In the genomic region with DNA sequence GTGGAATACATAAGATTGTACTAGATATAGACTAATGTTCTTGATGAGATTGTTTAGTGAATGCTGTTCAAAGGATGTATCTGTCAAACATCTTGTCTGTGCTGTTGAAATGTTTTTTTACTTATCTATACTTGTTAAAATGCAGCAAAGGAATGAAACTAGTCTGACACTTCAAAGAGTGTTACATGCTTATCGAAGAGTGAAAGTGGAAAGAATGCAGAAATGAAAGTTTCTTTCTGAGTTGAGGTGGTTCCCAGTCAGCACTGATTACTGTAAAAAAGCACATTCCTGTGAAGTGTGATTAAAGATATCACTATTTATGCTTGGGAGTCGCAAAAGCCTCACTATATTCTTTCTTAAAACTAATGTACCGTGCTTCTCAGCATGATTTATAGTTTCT, we compare ENCODE assay signal across 10 cellular contexts.
DNase-seq lines count a peak whose midpoint lies in the region; ATAC-seq and TF ChIP-seq lines count a peak whose summit lies in the region.
"Had no signal": no experiment of that assay in that cellular context is flagged by ENCODE, and none has a peak within 500 bp of the region (broad histone marks: within the 10 kb centered on the region; RNA-seq: fewer than 3 reads in every experiment).

No MANE protein-coding gene starts in this region.

- H3K4me3 ChIP-seq in GM12865 (ENCODE audit: low read depth, low read length): no peak overlapping the region
- H3K4me3 ChIP-seq: neural progenitor cell had no signal

- ATAC-seq in GM19468 (IDR thresholded peaks at IDR 0.05; ENCODE audit: extremely low read depth, unreplicated experiment) (peak; percentile 91), HG03045 (IDR thresholded peaks at IDR 0.05; ENCODE audit: unreplicated experiment) (peak; percentile 95), HG03460 (IDR thresholded peaks at IDR 0.05; ENCODE audit: unreplicated experiment) (no peak)
- ATAC-seq in activated naive CD8-positive, alpha-beta T cell treated with anti-CD3 and anti-CD28 coated beads, Interleukin-2, amount 50 U/mL, for 24 hours: peak; percentile 71

- H3K9me3 Mint-ChIP-seq in activated naive CD8-positive, alpha-beta T cell treated with anti-CD3 and anti-CD28 coated beads, Interleukin-2, amount 50 U/mL, for 24 hours: peaks cover 3% of the 10 kb centered on the region
- H3K9me3 Mint-ChIP-seq: activated CD4-positive, alpha-beta memory T cell treated with anti-CD3 and anti-CD28 coated beads, Interleukin-2, amount 10 ng/mL, durations not matched to agents 7 days and 5 days; neural progenitor cell had no signal

- H3K36me3 Mint-ChIP-seq in activated naive CD8-positive, alpha-beta T cell treated with anti-CD3 and anti-CD28 coated beads, Interleukin-2, amount 50 U/mL, for 24 hours (ENCODE audit: low read depth): no peaks in the 10 kb centered on the region
- H3K36me3 Mint-ChIP-seq: neural progenitor cell had no signal

- TF ChIP-seq CTCF in GM12865 (IDR thresholded peaks at IDR 0.05; ENCODE audit: insufficient read depth, low read depth, low read length, missing control alignments): no peak

- no peak overlapping the region for H3K4me3 Mint-ChIP-seq in activated naive CD8-positive, alpha-beta T cell treated with anti-CD3 and anti-CD28 coated beads, Interleukin-2, amount 50 U/mL, for 24 hours
- H3K4me3 Mint-ChIP-seq: activated CD4-positive, alpha-beta memory T cell treated with anti-CD3 and anti-CD28 coated beads, Interleukin-2, amount 10 ng/mL, durations not matched to agents 7 days and 5 days; neural progenitor cell had no signal

- H3K4me1 Mint-ChIP-seq in activated naive CD8-positive, alpha-beta T cell treated with anti-CD3 and anti-CD28 coated beads, Interleukin-2, amount 50 U/mL, for 24 hours: peaks cover 5% of the 10 kb centered on the region
- H3K4me1 Mint-ChIP-seq: activated CD4-positive, alpha-beta memory T cell treated with anti-CD3 and anti-CD28 coated beads, Interleukin-2, amount 10 ng/mL, durations not matched to agents 7 days and 5 days; neural progenitor cell had no signal

- H3K27ac Mint-ChIP-seq in activated naive CD8-positive, alpha-beta T cell treated with anti-CD3 and anti-CD28 coated beads, Interleukin-2, amount 50 U/mL, for 24 hours: no peak overlapping the region
- H3K27ac Mint-ChIP-seq: activated CD4-positive, alpha-beta memory T cell treated with anti-CD3 and anti-CD28 coated beads, Interleukin-2, amount 10 ng/mL, durations not matched to agents 7 days and 5 days; neural progenitor cell had no signal

- no peaks in the 10 kb centered on the region for H3K27me3 Mint-ChIP-seq in activated naive CD8-positive, alpha-beta T cell treated with anti-CD3 and anti-CD28 coated beads, Interleukin-2, amount 50 U/mL, for 24 hours
- H3K27me3 Mint-ChIP-seq: activated CD4-positive, alpha-beta memory T cell treated with anti-CD3 and anti-CD28 coated beads, Interleukin-2, amount 10 ng/mL, durations not matched to agents 7 days and 5 days had no signal

- DNase-seq in GM12865 (ENCODE audit: low read depth) (peak; percentile 9), SIG-M5 treated with dmso at 0.1 percent for 504 hours (lab: John Stamatoyannopoulos, UW; ENCODE audit: unreplicated experiment) (no peak), AG20443 (ENCODE audit: low spot score) (no peak), NCI-H2196 (lab: John Stamatoyannopoulos, UW; ENCODE audit: unreplicated experiment) (no peak)
- DNase-seq in activated naive CD8-positive, alpha-beta T cell treated with anti-CD3 and anti-CD28 coated beads, Interleukin-2, amount 50 U/mL, for 24 hours: no peak
- DNase-seq: activated CD4-positive, alpha-beta memory T cell treated with anti-CD3 and anti-CD28 coated beads, Interleukin-2, amount 10 ng/mL, durations not matched to agents 7 days and 5 days had no signal
